1 cellular context compared by ENCODE assay signal in genomic region chr3:23916886-23917815, GRCh38.
A peak's percentile ranks its signal among the peaks of the same experiment; 100 is the strongest.
TF ChIP-seq lines count a peak whose summit lies in the region.

NKIRAS1 (minus strand) TSS chr3:23916990; CDS start chr3:23910904, 6,086 bp downstream.
RPL15 (plus strand) TSS chr3:23917132; CDS start chr3:23917860, 728 bp downstream.

TF ChIP-seq in K562, 482 proteins besides CTCF, POLR2A, EP300 and RAD21 (continued from another document and continues in another):
- TF ChIP-seq ZNF717 (CRISPR knock-in tag; IDR thresholded peaks at IDR 0.05): no peak
- no peak for TF ChIP-seq SNRNP70 (optimal IDR thresholded peaks at IDR 0.05; ENCODE audit: low read depth, low read length)
- 0 out of 2 replicates have a peak, but pooled peaks have one; percentile 90 for TF ChIP-seq IRF1 (CRISPR knock-in tag; IDR thresholded peaks at IDR 0.05; ENCODE audit: borderline replicate concordance)
- peak; percentile 76; the same call in 1 of the 2 replicates for TF ChIP-seq ZNF830 (CRISPR knock-in tag; IDR thresholded peaks at IDR 0.05)
- TF ChIP-seq BHLHE40 (IDR thresholded peaks at IDR 0.05; ENCODE audit: low read length): peak; percentile 88
- TF ChIP-seq HNRNPL (IDR thresholded peaks at IDR 0.05; ENCODE audit: low read depth, low read length): no peak
- TF ChIP-seq THAP7 (CRISPR knock-in tag; IDR thresholded peaks at IDR 0.05): 0 out of 2 replicates have a peak, but pooled peaks have one; percentile 62
- TF ChIP-seq ZSCAN29 (IDR thresholded peaks at IDR 0.05): no peak; the same call in 1 of the 2 replicates
- TF ChIP-seq BMI1 (IDR thresholded peaks at IDR 0.05; ENCODE audit: low read length): no peak
- no peak for TF ChIP-seq KLF10 (CRISPR knock-in tag; IDR thresholded peaks at IDR 0.05)
- TF ChIP-seq HOMEZ (CRISPR knock-in tag; IDR thresholded peaks at IDR 0.05): no peak
- TF ChIP-seq, protein P1, sequence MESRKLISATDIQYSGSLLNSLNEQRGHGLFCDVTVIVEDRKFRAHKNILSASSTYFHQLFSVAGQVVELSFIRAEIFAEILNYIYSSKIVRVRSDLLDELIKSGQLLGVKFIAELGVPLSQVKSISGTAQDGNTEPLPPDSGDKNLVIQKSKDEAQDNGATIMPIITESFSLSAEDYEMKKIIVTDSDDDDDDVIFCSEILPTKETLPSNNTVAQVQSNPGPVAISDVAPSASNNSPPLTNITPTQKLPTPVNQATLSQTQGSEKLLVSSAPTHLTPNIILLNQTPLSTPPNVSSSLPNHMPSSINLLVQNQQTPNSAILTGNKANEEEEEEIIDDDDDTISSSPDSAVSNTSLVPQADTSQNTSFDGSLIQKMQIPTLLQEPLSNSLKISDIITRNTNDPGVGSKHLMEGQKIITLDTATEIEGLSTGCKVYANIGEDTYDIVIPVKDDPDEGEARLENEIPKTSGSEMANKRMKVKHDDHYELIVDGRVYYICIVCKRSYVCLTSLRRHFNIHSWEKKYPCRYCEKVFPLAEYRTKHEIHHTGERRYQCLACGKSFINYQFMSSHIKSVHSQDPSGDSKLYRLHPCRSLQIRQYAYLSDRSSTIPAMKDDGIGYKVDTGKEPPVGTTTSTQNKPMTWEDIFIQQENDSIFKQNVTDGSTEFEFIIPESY (CRISPR knock-in tag; IDR thresholded peaks at IDR 0.05): peak; percentile 79
- peak; percentile 33 for TF ChIP-seq ELF2 (CRISPR knock-in tag; IDR thresholded peaks at IDR 0.05)
- TF ChIP-seq CC2D1A (IDR thresholded peaks at IDR 0.05): peak; percentile 11; the same call in 1 of the 2 replicates
- TF ChIP-seq ZNF217 (CRISPR knock-in tag; IDR thresholded peaks at IDR 0.05): no peak; the same call in 1 of the 2 replicates
- TF ChIP-seq, protein P2, sequence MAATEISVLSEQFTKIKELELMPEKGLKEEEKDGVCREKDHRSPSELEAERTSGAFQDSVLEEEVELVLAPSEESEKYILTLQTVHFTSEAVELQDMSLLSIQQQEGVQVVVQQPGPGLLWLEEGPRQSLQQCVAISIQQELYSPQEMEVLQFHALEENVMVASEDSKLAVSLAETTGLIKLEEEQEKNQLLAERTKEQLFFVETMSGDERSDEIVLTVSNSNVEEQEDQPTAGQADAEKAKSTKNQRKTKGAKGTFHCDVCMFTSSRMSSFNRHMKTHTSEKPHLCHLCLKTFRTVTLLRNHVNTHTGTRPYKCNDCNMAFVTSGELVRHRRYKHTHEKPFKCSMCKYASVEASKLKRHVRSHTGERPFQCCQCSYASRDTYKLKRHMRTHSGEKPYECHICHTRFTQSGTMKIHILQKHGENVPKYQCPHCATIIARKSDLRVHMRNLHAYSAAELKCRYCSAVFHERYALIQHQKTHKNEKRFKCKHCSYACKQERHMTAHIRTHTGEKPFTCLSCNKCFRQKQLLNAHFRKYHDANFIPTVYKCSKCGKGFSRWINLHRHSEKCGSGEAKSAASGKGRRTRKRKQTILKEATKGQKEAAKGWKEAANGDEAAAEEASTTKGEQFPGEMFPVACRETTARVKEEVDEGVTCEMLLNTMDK (IDR thresholded peaks at IDR 0.05; ENCODE audit: borderline replicate concordance, insufficient read depth, low read depth, low read length, poor library complexity, severe bottlenecking): peak; percentile 41
- no peak for TF ChIP-seq PCBP2 (IDR thresholded peaks at IDR 0.05; ENCODE audit: low read depth, low read length, poor library complexity, severe bottlenecking)
- TF ChIP-seq MLX (CRISPR knock-in tag; conservative IDR thresholded peaks at IDR 0.05): peak; percentile 16 to 88; a peak in 2 of 4 replicates
- TF ChIP-seq, protein P3, sequence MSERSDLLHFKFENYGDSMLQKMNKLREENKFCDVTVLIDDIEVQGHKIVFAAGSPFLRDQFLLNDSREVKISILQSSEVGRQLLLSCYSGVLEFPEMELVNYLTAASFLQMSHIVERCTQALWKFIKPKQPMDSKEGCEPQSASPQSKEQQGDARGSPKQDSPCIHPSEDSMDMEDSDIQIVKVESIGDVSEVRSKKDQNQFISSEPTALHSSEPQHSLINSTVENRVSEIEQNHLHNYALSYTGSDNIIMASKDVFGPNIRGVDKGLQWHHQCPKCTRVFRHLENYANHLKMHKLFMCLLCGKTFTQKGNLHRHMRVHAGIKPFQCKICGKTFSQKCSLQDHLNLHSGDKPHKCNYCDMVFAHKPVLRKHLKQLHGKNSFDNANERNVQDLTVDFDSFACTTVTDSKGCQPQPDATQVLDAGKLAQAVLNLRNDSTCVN (CRISPR knock-in tag; IDR thresholded peaks at IDR 0.05): peak; percentile 82
- no peak for TF ChIP-seq ATF1 (CRISPR knock-in tag; IDR thresholded peaks at IDR 0.05)
- peak; percentile 84 for TF ChIP-seq ATF1 (tag; IDR thresholded peaks at IDR 0.05)
- TF ChIP-seq FOXK1 (CRISPR knock-in tag; IDR thresholded peaks at IDR 0.05; ENCODE audit: borderline replicate concordance): peak; percentile 47; the same call in 1 of the 2 replicates
- TF ChIP-seq GABPB1 (CRISPR knock-in tag; IDR thresholded peaks at IDR 0.05): peak; percentile 99
- TF ChIP-seq ILK (tag; IDR thresholded peaks at IDR 0.05; ENCODE audit: borderline replicate concordance, low read depth): no peak
- peak; percentile 99 for TF ChIP-seq ZZZ3 (IDR thresholded peaks at IDR 0.05)
- TF ChIP-seq E2F4 (CRISPR knock-in tag; IDR thresholded peaks at IDR 0.05; ENCODE audit: low read depth): peak; percentile 72
- TF ChIP-seq, protein P4, sequence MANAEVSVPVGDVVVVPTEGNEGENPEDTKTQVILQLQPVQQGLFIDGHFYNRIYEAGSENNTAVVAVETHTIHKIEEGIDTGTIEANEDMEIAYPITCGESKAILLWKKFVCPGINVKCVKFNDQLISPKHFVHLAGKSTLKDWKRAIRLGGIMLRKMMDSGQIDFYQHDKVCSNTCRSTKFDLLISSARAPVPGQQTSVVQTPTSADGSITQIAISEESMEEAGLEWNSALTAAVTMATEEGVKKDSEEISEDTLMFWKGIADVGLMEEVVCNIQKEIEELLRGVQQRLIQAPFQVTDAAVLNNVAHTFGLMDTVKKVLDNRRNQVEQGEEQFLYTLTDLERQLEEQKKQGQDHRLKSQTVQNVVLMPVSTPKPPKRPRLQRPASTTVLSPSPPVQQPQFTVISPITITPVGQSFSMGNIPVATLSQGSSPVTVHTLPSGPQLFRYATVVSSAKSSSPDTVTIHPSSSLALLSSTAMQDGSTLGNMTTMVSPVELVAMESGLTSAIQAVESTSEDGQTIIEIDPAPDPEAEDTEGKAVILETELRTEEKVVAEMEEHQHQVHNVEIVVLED (CRISPR knock-in tag; IDR thresholded peaks at IDR 0.05): peak; percentile 68
- TF ChIP-seq, protein P5, sequence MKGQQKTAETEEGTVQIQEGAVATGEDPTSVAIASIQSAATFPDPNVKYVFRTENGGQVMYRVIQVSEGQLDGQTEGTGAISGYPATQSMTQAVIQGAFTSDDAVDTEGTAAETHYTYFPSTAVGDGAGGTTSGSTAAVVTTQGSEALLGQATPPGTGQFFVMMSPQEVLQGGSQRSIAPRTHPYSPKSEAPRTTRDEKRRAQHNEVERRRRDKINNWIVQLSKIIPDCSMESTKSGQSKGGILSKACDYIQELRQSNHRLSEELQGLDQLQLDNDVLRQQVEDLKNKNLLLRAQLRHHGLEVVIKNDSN (CRISPR knock-in tag; IDR thresholded peaks at IDR 0.05): peak; percentile 59
- peak; percentile 24 to 58; a peak in 3 of 4 replicates for TF ChIP-seq HDAC1 (IDR thresholded peaks at IDR 0.05)
- TF ChIP-seq CREB1 (IDR thresholded peaks at IDR 0.05): peak; percentile 66
- TF ChIP-seq CREB1 (CRISPR knock-in tag; IDR thresholded peaks at IDR 0.05): peak; percentile 89
- 0 out of 2 replicates have a peak, but pooled peaks have one; percentile 80 for TF ChIP-seq ZNF282 (CRISPR knock-in tag; IDR thresholded peaks at IDR 0.05)
- peak; percentile 79 for TF ChIP-seq NFIC (IDR thresholded peaks at IDR 0.05)
- peak; percentile 91 for TF ChIP-seq PHF20 (IDR thresholded peaks at IDR 0.05; ENCODE audit: partially characterized antibody)
- peak; percentile 100 for TF ChIP-seq TAF9B (IDR thresholded peaks at IDR 0.05; ENCODE audit: partially characterized antibody)
- TF ChIP-seq RFX1 (IDR thresholded peaks at IDR 0.05): no peak
- no peak for TF ChIP-seq ZNF124 (CRISPR knock-in tag; IDR thresholded peaks at IDR 0.05)
- TF ChIP-seq USF2 (CRISPR knock-in tag; IDR thresholded peaks at IDR 0.05): no peak
- TF ChIP-seq CXXC5 (CRISPR knock-in tag; IDR thresholded peaks at IDR 0.05): peak; percentile 95
- TF ChIP-seq CBX3 (IDR thresholded peaks at IDR 0.05; ENCODE audit: borderline replicate concordance in 1 of 2, low read length in 2 of 2): peak in 1 of 2 experiments; percentile 63; a peak in 2 of 3 replicates
- no peak for TF ChIP-seq ZNF696 (CRISPR knock-in tag; conservative IDR thresholded peaks at IDR 0.05)
- TF ChIP-seq, protein P6, sequence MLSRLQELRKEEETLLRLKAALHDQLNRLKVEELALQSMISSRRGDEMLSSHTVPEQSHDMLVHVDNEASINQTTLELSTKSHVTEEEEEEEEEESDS (CRISPR knock-in tag; IDR thresholded peaks at IDR 0.05): no peak
- TF ChIP-seq EHMT2 (IDR thresholded peaks at IDR 0.05): no peak
- TF ChIP-seq SREBF1 (IDR thresholded peaks at IDR 0.05; ENCODE audit: borderline replicate concordance, low read depth, low read length): no peak
- peak; percentile 68 to 92 for TF ChIP-seq ARNT (IDR thresholded peaks at IDR 0.05)
- peak; percentile 97 for TF ChIP-seq SMAD1 (IDR thresholded peaks at IDR 0.05; ENCODE audit: low read depth, low read length, partially characterized antibody)
- peak; percentile 73 to 83 for TF ChIP-seq NRF1 (conservative IDR thresholded peaks at IDR 0.05 in 1 of 2, IDR thresholded peaks at IDR 0.05 in 1 of 2)
- peak; percentile 98; the same call in 1 of the 2 replicates for TF ChIP-seq KAT7 (CRISPR knock-in tag; IDR thresholded peaks at IDR 0.05; ENCODE audit: borderline replicate concordance)
- TF ChIP-seq CBFA2T2 (conservative IDR thresholded peaks at IDR 0.05): no peak
- TF ChIP-seq CREM (IDR thresholded peaks at IDR 0.05; ENCODE audit: low read depth): peak; percentile 92
- TF ChIP-seq FOXK2 (conservative IDR thresholded peaks at IDR 0.05 in 1 of 2, IDR thresholded peaks at IDR 0.05 in 1 of 2; ENCODE audit: low read depth in 2 of 2): peak; percentile 64 to 66; a peak in 3 of 4 replicates
- peak; percentile 24; the same call in 1 of the 2 replicates for TF ChIP-seq PTBP1 (IDR thresholded peaks at IDR 0.05; ENCODE audit: low read depth, low read length)
- no peak for TF ChIP-seq HNRNPK (IDR thresholded peaks at IDR 0.05; ENCODE audit: low read depth, low read length, poor library complexity, severe bottlenecking)
- TF ChIP-seq FUS (optimal IDR thresholded peaks at IDR 0.05; ENCODE audit: low read depth, low read length): no peak
- 0 out of 4 replicates have a peak, but pooled peaks of 1 of the 2 experiments have one; percentile 32 for TF ChIP-seq KDM1A (IDR thresholded peaks at IDR 0.05)
- TF ChIP-seq ZNF740 (CRISPR knock-in tag; IDR thresholded peaks at IDR 0.05): peak; percentile 83
- TF ChIP-seq ZNF740 (tag; IDR thresholded peaks at IDR 0.05): peak in 1 of 2 experiments; percentile 43; a peak in 1 of 4 replicates
